In genomic region chr9:1875251-1875851, GRCh38 we compare ENCODE assay signal across 16 cellular contexts.
DNase-seq lines count a peak whose midpoint lies in the region; ATAC-seq, FAIRE-seq and TF ChIP-seq lines count a peak whose summit lies in the region.
"Had no signal": no experiment of that assay in that cellular context is flagged by ENCODE, and none has a peak within 500 bp of the region (broad histone marks: within the 10 kb centered on the region; RNA-seq: fewer than 3 reads in every experiment).

No MANE protein-coding gene starts in this region.

- TF ChIP-seq CTCF in MM.1S (IDR thresholded peaks at IDR 0.05; ENCODE audit: low read length) (no peak), GM12878 (IDR thresholded peaks at IDR 0.05 in 2 of 3, conservative IDR thresholded peaks at IDR 0.05 in 1 of 3; ENCODE audit: control insufficient read depth in 2 of 3, extremely low read depth in 1 of 3, insufficient read depth in 1 of 3, low read depth in 3 of 3, low read length in 3 of 3) (no peak)

- H3K36me3 ChIP-seq in MM.1S (replicated peaks; ENCODE audit: insufficient read depth, low read length) (no peaks in the 10 kb centered on the region), GM12878 (ENCODE audit: control insufficient read depth in 2 of 2, insufficient read depth in 2 of 2, low read length in 1 of 2) (no peaks in the 10 kb centered on the region)
- H3K36me3 ChIP-seq: BLaER1 treated with 17β-estradiol and CSF1 and Interleukin-3, amounts not matched to agents 10 nM and 100 nM; SJSA1 had no signal

- peak overlapping the region; percentile 60 for H3K9ac ChIP-seq in MM.1S (ENCODE audit: low read length)
- H3K9ac ChIP-seq in GM12878 (ENCODE audit: control insufficient read depth, insufficient read depth, low read length) = peak overlapping the region; percentile 58

- SMC1A ChIA-PET in GM12878 (lab: Charles Lee; ENCODE audit: uncharacterized antibody, unreplicated experiment) = interaction anchor here (0.9 to 3.3 kb wide), 20 partner anchors 8 to 415 kb away, joined by 3 to 41 read pairs (median 4); no protein-coding TSS in a partner anchor

- H3K4me1 ChIP-seq in MM.1S (ENCODE audit: low read length) (peaks cover 55% of the 10 kb centered on the region), GM12878 (ENCODE audit: control insufficient read depth, insufficient read depth, low read length) (peaks cover 61% of the 10 kb centered on the region)
- H3K4me1 ChIP-seq: SJSA1 had no signal

- no peaks in the 10 kb centered on the region for H3K36me3 Mint-ChIP-seq in activated T-cell treated with anti-CD3 and anti-CD28 coated beads, Interleukin-2, amount 50 U/mL, for 24 hours (ENCODE audit: low read depth)
- H3K36me3 Mint-ChIP-seq in activated T-helper 2 cell treated with anti-CD3 and anti-CD28 coated beads, Interferon-gamma antibody, Interleukin-2, Interleukin-4, amounts not matched to agents 10 μg/mL and 5 μg/mL and 100 μg/mL, durations not matched to agents 14 hours and 24 hours and 36 hours (ENCODE audit: low read depth) = no peaks in the 10 kb centered on the region
- H3K36me3 Mint-ChIP-seq in effector memory CD8-positive, alpha-beta T cell (ENCODE audit: insufficient read depth) = no peaks in the 10 kb centered on the region

- 11% methylated on average over 8 of the region's 8 CpGs for WGBS in GM12878 (ENCODE audit: insufficient coverage, insufficient replicate concordance, low lambda C conversion rate, missing lambda C conversion rate)

- no peak for FAIRE-seq in GM12878 (lab: Jason Lieb, UNC)

- no peaks in the 10 kb centered on the region for H3K9me2 ChIP-seq in MM.1S (replicated peaks; ENCODE audit: insufficient read depth, low read length)

- no peaks in the 10 kb centered on the region for H3K9me3 ChIP-seq in MM.1S (replicated peaks; ENCODE audit: insufficient read depth, low read length)
- no peaks in the 10 kb centered on the region for H3K9me3 ChIP-seq in GM12878 (replicated peaks; ENCODE audit: control insufficient read depth, insufficient read depth, low read length)
- H3K9me3 ChIP-seq: BLaER1 treated with 17β-estradiol and CSF1 and Interleukin-3, amounts not matched to agents 10 nM and 100 nM; SJSA1 had no signal

- no peak for TF ChIP-seq POLR2A in GM12878 (IDR thresholded peaks at IDR 0.05; ENCODE audit: low read depth, low read length)

- no peak for TF ChIP-seq RAD21 in GM12878 (IDR thresholded peaks at IDR 0.05; ENCODE audit: insufficient read depth, low read depth, low read length)

- BruUV-seq in GM12878 (replicated peaks; lab: Mats Ljungman, UMichigan) = TSS peak; percentile 75

- CTCF ChIA-PET in GM12878 (lab: Yijun Ruan, JAX) = interaction anchor here (0.8 to 9.2 kb wide), 9 partner anchors 13 to 609 kb away, joined by 3 to 94 read pairs (median 4); no protein-coding TSS in a partner anchor

- DNase-seq in activated T-cell treated with anti-CD3 and anti-CD28 coated beads, Interleukin-2, amount 50 U/mL, for 24 hours = no peak
- no peak for DNase-seq in activated T-cell treated with anti-CD3 and anti-CD28 coated beads, Interleukin-2, amount 50 U/mL, for 1 hour
- DNase-seq in MM.1S = peak; percentile 26
- peak; percentile 51 for DNase-seq in GM12878 (ENCODE audit: low read depth, low spot score)
- no peak for DNase-seq in activated T-helper 2 cell treated with anti-CD3 and anti-CD28 coated beads, Interferon-gamma antibody, Interleukin-2, Interleukin-4, amounts not matched to agents 10 μg/mL and 5 μg/mL and 100 μg/mL, durations not matched to agents 14 hours and 24 hours and 36 hours (ENCODE audit: low spot score)
- DNase-seq in effector memory CD8-positive, alpha-beta T cell = no peak
- no peak for DNase-seq in NCI-H82 treated with DMSO at 0.1 percent for 48 hours (lab: John Stamatoyannopoulos, UW; ENCODE audit: unreplicated experiment)
- DNase-seq: H7, Karpas-422, NCI-H1417, NCI-H1930, NCI-H510A treated with DMSO at 0.1 percent for 48 hours, OCI-M1 had no signal

- in situ Hi-C loops in GM12878 (cut with MboI) = loop anchor here (5.0 kb wide), 3 partner anchors 62 to 182 kb away; no protein-coding TSS in a partner anchor

- H3K27ac Mint-ChIP-seq in activated T-cell treated with anti-CD3 and anti-CD28 coated beads, Interleukin-2, amount 50 U/mL, for 24 hours = peak overlapping the region; percentile 92
- H3K27ac Mint-ChIP-seq in activated T-helper 2 cell treated with anti-CD3 and anti-CD28 coated beads, Interferon-gamma antibody, Interleukin-2, Interleukin-4, amounts not matched to agents 10 μg/mL and 5 μg/mL and 100 μg/mL, durations not matched to agents 14 hours and 24 hours and 36 hours = no peak overlapping the region
- no peak overlapping the region for H3K27ac Mint-ChIP-seq in effector memory CD8-positive, alpha-beta T cell

- H4K20me1 ChIP-seq in MM.1S (ENCODE audit: insufficient read depth, low read length) (no peaks in the 10 kb centered on the region), GM12878 (ENCODE audit: control insufficient read depth, insufficient read depth) (no peaks in the 10 kb centered on the region)
- H4K20me1 ChIP-seq: BLaER1 treated with 17β-estradiol and CSF1 and Interleukin-3, amounts not matched to agents 10 nM and 100 nM had no signal

- H3K4me3 Mint-ChIP-seq in activated T-cell treated with anti-CD3 and anti-CD28 coated beads, Interleukin-2, amount 50 U/mL, for 24 hours = peak overlapping the region; percentile 34
- no peak overlapping the region for H3K4me3 Mint-ChIP-seq in activated T-helper 2 cell treated with anti-CD3 and anti-CD28 coated beads, Interferon-gamma antibody, Interleukin-2, Interleukin-4, amounts not matched to agents 10 μg/mL and 5 μg/mL and 100 μg/mL, durations not matched to agents 14 hours and 24 hours and 36 hours (ENCODE audit: low read depth)
- no peak overlapping the region for H3K4me3 Mint-ChIP-seq in effector memory CD8-positive, alpha-beta T cell

- H3K27ac ChIP-seq in MM.1S (ENCODE audit: low read length) (peak overlapping the region; percentile 95), GM12878 (ENCODE audit: control insufficient read depth, insufficient read depth) (peak overlapping the region; percentile 98)
- H3K27ac ChIP-seq: SJSA1 had no signal

- POLR2A ChIA-PET in GM12878 (lab: Charles Lee) = interaction anchor here (0.8 to 2.0 kb wide), 8 partner anchors 31 to 179 kb away, joined by 3 to 14 read pairs (median 4); partner anchors contain the start of gene SMARCA2

- peaks cover 40% of the 10 kb centered on the region for H3K4me1 Mint-ChIP-seq in activated T-cell treated with anti-CD3 and anti-CD28 coated beads, Interleukin-2, amount 50 U/mL, for 24 hours (ENCODE audit: low read depth)
- H3K4me1 Mint-ChIP-seq in activated T-helper 2 cell treated with anti-CD3 and anti-CD28 coated beads, Interferon-gamma antibody, Interleukin-2, Interleukin-4, amounts not matched to agents 10 μg/mL and 5 μg/mL and 100 μg/mL, durations not matched to agents 14 hours and 24 hours and 36 hours (ENCODE audit: low read depth) = peaks cover 19% of the 10 kb centered on the region
- peaks cover 7 to 14% of the 10 kb centered on the region in 2 donors for H3K4me1 Mint-ChIP-seq in effector memory CD8-positive, alpha-beta T cell (ENCODE audit: low read depth in 2 of 2)

- H3K79me2 ChIP-seq in MM.1S (ENCODE audit: low read length) (no peaks in the 10 kb centered on the region), GM12878 (ENCODE audit: control insufficient read depth, insufficient read depth, low read length) (peaks cover 2% of the 10 kb centered on the region)

- intact Hi-C loops in GM12878 (cut with micrococcal nuclease; ENCODE audit: unreplicated experiment) = loop anchor here (5.0 to 10.0 kb wide), 2 partner anchors 282 to 981 kb away; no protein-coding TSS in a partner anchor
- intact Hi-C loops in activated T-helper 2 cell treated with anti-CD3 and anti-CD28 coated beads, Interferon-gamma antibody, Interleukin-2, Interleukin-4, amounts not matched to agents 10 μg/mL and 5 μg/mL and 100 μg/mL, durations not matched to agents 14 hours and 24 hours and 36 hours (cut with micrococcal nuclease) = loop anchor here (2.0 to 10.0 kb wide), 5 partner anchors 209 to 849 kb away; partner anchors contain the start of gene VLDLR

- RAD21 ChIA-PET in GM12878 (lab: Charles Lee; ENCODE audit: unreplicated experiment) = interaction anchor here (0.7 to 3.3 kb wide), 17 partner anchors 11 to 404 kb away, joined by 3 to 40 read pairs (median 4); no protein-coding TSS in a partner anchor

- ATAC-seq in GM19324 (IDR thresholded peaks at IDR 0.05; ENCODE audit: low FRiP score, unreplicated experiment) (peak; percentile 9), GM12878 (peak; percentile 1)
- ATAC-seq in effector memory CD8-positive, alpha-beta T cell (replicated peaks) = no peak

- H3K4me3 ChIP-seq in MM.1S (ENCODE audit: low read length) (peak overlapping the region; percentile 53), GM12878 (peak overlapping the region; percentile 37)
- H3K4me3 ChIP-seq: BLaER1 treated with 17β-estradiol and CSF1 and Interleukin-3, amounts not matched to agents 10 nM and 100 nM; SJSA1 had no signal

- TF ChIP-seq EP300 in GM12878 (IDR thresholded peaks at IDR 0.05; ENCODE audit: borderline replicate concordance in 1 of 2, control insufficient read depth in 1 of 2, low read depth in 2 of 2, low read length in 2 of 2) = no peak

- H3K4me2 ChIP-seq in MM.1S (ENCODE audit: low read depth, low read length) (peak overlapping the region; percentile 87), GM12878 (ENCODE audit: control insufficient read depth, insufficient read depth) (peak overlapping the region; percentile 70)

- peaks cover 35% of the 10 kb centered on the region for H3F3A ChIP-seq in MM.1S (ENCODE audit: insufficient read depth, low read length)

- H2AFZ ChIP-seq in MM.1S (ENCODE audit: low read length) (peak overlapping the region; percentile 45), GM12878 (ENCODE audit: control insufficient read depth, low read depth, low read length) (no peak overlapping the region)

- H3K27me3 Mint-ChIP-seq in activated T-cell treated with anti-CD3 and anti-CD28 coated beads, Interleukin-2, amount 50 U/mL, for 24 hours = peaks cover 45% of the 10 kb centered on the region
- peaks cover 36% of the 10 kb centered on the region for H3K27me3 Mint-ChIP-seq in activated T-helper 2 cell treated with anti-CD3 and anti-CD28 coated beads, Interferon-gamma antibody, Interleukin-2, Interleukin-4, amounts not matched to agents 10 μg/mL and 5 μg/mL and 100 μg/mL, durations not matched to agents 14 hours and 24 hours and 36 hours (ENCODE audit: low read depth)
- H3K27me3 Mint-ChIP-seq in effector memory CD8-positive, alpha-beta T cell = peaks cover 28 to 33% of the 10 kb centered on the region in 2 donors

- no peaks in the 10 kb centered on the region for H3K27me3 ChIP-seq in MM.1S (replicated peaks; ENCODE audit: insufficient read depth, low read length)
- H3K27me3 ChIP-seq in GM12878 (replicated peaks in 1 of 2; ENCODE audit: control insufficient read depth in 2 of 2, insufficient read depth in 2 of 2, low read length in 1 of 2) = no peaks in the 10 kb centered on the region
- H3K27me3 ChIP-seq: BLaER1 treated with 17β-estradiol and CSF1 and Interleukin-3, amounts not matched to agents 10 nM and 100 nM; SJSA1 had no signal

- no peaks in the 10 kb centered on the region for H3K9me3 Mint-ChIP-seq in activated T-cell treated with anti-CD3 and anti-CD28 coated beads, Interleukin-2, amount 50 U/mL, for 24 hours
- no peaks in the 10 kb centered on the region for H3K9me3 Mint-ChIP-seq in activated T-helper 2 cell treated with anti-CD3 and anti-CD28 coated beads, Interferon-gamma antibody, Interleukin-2, Interleukin-4, amounts not matched to agents 10 μg/mL and 5 μg/mL and 100 μg/mL, durations not matched to agents 14 hours and 24 hours and 36 hours
- H3K9me3 Mint-ChIP-seq in effector memory CD8-positive, alpha-beta T cell = no peaks in the 10 kb centered on the region

Comparison
In these comparisons a context has a peak if more than half of its experiments do, and no peak if none do; other contexts are left out.
1. DNase-seq: peak in MM.1S (single experiment) and GM12878 (single experiment); none in activated T-cell treated with anti-CD3 and anti-CD28 coated beads, Interleukin-2, amount 50 U/mL, for 24 hours (single experiment), activated T-cell treated with anti-CD3 and anti-CD28 coated beads, Interleukin-2, amount 50 U/mL, for 1 hour (single experiment), activated T-helper 2 cell treated with anti-CD3 and anti-CD28 coated beads, Interferon-gamma antibody, Interleukin-2, Interleukin-4, amounts not matched to agents 10 μg/mL and 5 μg/mL and 100 μg/mL, durations not matched to agents 14 hours and 24 hours and 36 hours (single experiment), effector memory CD8-positive, alpha-beta T cell (0 of 3) and NCI-H82 treated with DMSO at 0.1 percent for 48 hours (single experiment).